In genomic region chr5:165185726-165186125, GRCh38 we compare ENCODE assay signal across 16 cellular contexts.
"Had no signal": no experiment of that assay in that cellular context is flagged by ENCODE, and none has a peak within 500 bp of the region (broad histone marks: within the 10 kb centered on the region; RNA-seq: fewer than 3 reads in every experiment).

No MANE protein-coding gene starts in this region.

- H3K4me3 Mint-ChIP-seq: activated B cell treated with CpG ODN at 0.5 μM for 24 hours; stimulated activated naive CD8-positive, alpha-beta T cell treated with anti-CD3 and anti-CD28 coated beads, Interleukin-15, Interleukin-2, amounts not matched to agents 100 ng/mL and 50 ng/mL, for 24 hours; T-helper 2 cell treated with Interferon-gamma antibody and Interleukin-4, amounts not matched to agents 5 μg/mL and 100 μg/mL, for 36 hours had no signal

- H3K9me3 ChIP-seq: ovary had no signal

- H3K27me3 Mint-ChIP-seq: activated B cell treated with CpG ODN at 0.5 μM for 24 hours; stimulated activated naive CD8-positive, alpha-beta T cell treated with anti-CD3 and anti-CD28 coated beads, Interleukin-15, Interleukin-2, amounts not matched to agents 100 ng/mL and 50 ng/mL, for 24 hours had no signal

- H3K4me3 ChIP-seq: body of pancreas, coronary artery, ovary, upper lobe of left lung had no signal

- H3K27ac Mint-ChIP-seq: activated B cell treated with CpG ODN at 0.5 μM for 24 hours; activated T-helper 2 cell treated with anti-CD3 and anti-CD28 coated beads, Interferon-gamma antibody, Interleukin-2, Interleukin-4, amounts not matched to agents 10 μg/mL and 5 μg/mL and 100 μg/mL, durations not matched to agents 14 hours and 24 hours and 36 hours; stimulated activated naive CD8-positive, alpha-beta T cell treated with anti-CD3 and anti-CD28 coated beads, Interleukin-15, Interleukin-2, amounts not matched to agents 100 ng/mL and 50 ng/mL, for 24 hours; T-helper 2 cell treated with Interferon-gamma antibody and Interleukin-4, amounts not matched to agents 5 μg/mL and 100 μg/mL, for 36 hours had no signal

- H3K4me1 ChIP-seq: body of pancreas, upper lobe of left lung had no signal

- H3K27me3 ChIP-seq: body of pancreas, ovary, upper lobe of left lung had no signal

- H3K36me3 ChIP-seq: ovary, upper lobe of left lung had no signal

- H3K27ac ChIP-seq: body of pancreas, coronary artery, ovary, upper lobe of left lung had no signal

- DNase-seq: activated B cell treated with CpG ODN at 0.5 μM for 24 hours; activated CD4-positive, alpha-beta T cell treated with anti-CD3 and anti-CD28 coated beads, Interleukin-2, amount 50 U/mL, for 1 hour; activated naive CD4-positive, alpha-beta T cell treated with anti-CD3 and anti-CD28 coated beads, Interleukin-2, amount 50 U/mL, for 16 hours; body of pancreas; central memory CD4-positive, alpha-beta T cell; effector CD4-positive, alpha-beta T cell; kidney; left ventricle myocardium superior; ovary; stimulated activated CD4-positive, alpha-beta T cell treated with anti-CD3 and anti-CD28 coated beads, Interleukin-15, amount 100 ng/mL, for 24 hours; stimulated activated CD4-positive, alpha-beta T cell treated with anti-CD3 and anti-CD28 coated beads, Interleukin-4, amount 100 ng/mL, for 24 hours; upper lobe of left lung had no signal

- ATAC-seq: body of pancreas, left ventricle myocardium superior had no signal
